Comparison of ENCODE assay signal across 12 cellular contexts in the genomic region with DNA sequence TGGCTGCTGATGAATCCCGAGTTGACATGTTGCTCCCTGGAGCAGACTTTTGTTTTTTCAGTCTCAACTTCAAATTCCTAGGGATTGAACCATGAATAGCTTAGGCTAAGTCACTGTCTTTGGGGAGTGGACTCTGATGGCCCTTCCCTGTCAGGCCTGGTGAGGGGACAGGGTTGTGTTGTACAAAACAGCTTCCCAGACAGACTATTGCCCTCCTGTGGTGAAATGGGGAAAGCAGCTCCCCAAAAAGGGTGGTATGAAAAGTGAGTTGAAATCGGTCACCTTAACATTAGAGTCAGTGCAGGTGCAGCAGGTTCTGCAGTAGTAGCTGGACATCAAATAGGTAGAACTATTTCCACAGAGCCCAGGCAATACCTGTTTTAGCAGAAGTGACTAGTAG.
DNase-seq lines count a peak whose midpoint lies in the region; ATAC-seq and TF ChIP-seq lines count a peak whose summit lies in the region.
"Had no signal": no experiment of that assay in that cellular context is flagged by ENCODE, and none has a peak within 500 bp of the region (broad histone marks: within the 10 kb centered on the region; RNA-seq: fewer than 3 reads in every experiment).

No MANE protein-coding gene starts in this region.

- H3K27me3 Mint-ChIP-seq in progenitor cell of endocrine pancreas: no peaks in the 10 kb centered on the region
- H3K27me3 Mint-ChIP-seq: activated B cell treated with CpG ODN at 0.5 μM for 24 hours, B cell had no signal

- H3K36me3 ChIP-seq in psoas muscle (ENCODE audit: insufficient read depth in 1 of 2, low read depth in 1 of 2): no peaks in the 10 kb centered on the region

- no peaks in the 10 kb centered on the region for H3K4me1 Mint-ChIP-seq in progenitor cell of endocrine pancreas (ENCODE audit: low read depth)
- H3K4me1 Mint-ChIP-seq: activated B cell treated with CpG ODN at 0.5 μM for 24 hours, B cell had no signal

- H3K27ac Mint-ChIP-seq in progenitor cell of endocrine pancreas: no peak overlapping the region
- H3K27ac Mint-ChIP-seq: activated B cell treated with CpG ODN at 0.5 μM for 24 hours, B cell had no signal

- H3K9me3 Mint-ChIP-seq in progenitor cell of endocrine pancreas (ENCODE audit: low read depth): no peaks in the 10 kb centered on the region

- peak; percentile 45 for DNase-seq in NCI-H748 (lab: John Stamatoyannopoulos, UW; ENCODE audit: unreplicated experiment)
- no peak for DNase-seq in NCI-H748 treated with DMSO at 0.1 percent for 48 hours (lab: John Stamatoyannopoulos, UW)
- peak; percentile 8 for DNase-seq in NCI-H1092 treated with DMSO at 0.1 percent for 48 hours (lab: John Stamatoyannopoulos, UW)
- no peak for DNase-seq in choroid plexus epithelial cell (ENCODE audit: low read depth)
- DNase-seq in progenitor cell of endocrine pancreas (ENCODE audit: low spot score, unreplicated experiment): no peak
- DNase-seq in psoas muscle: no peak
- no peak for DNase-seq in MV-4-11 (lab: John Stamatoyannopoulos, UW)
- DNase-seq: activated B cell treated with CpG ODN at 0.5 μM for 24 hours; activated effector memory CD4-positive, alpha-beta T cell treated with Interleukin-2 at 50 U/mL for 16 hours; NCI-H1105 had no signal

- ATAC-seq in psoas muscle (no peak), GM19328 (IDR thresholded peaks at IDR 0.05; ENCODE audit: unreplicated experiment) (no peak)

- no peaks in the 10 kb centered on the region for H3K4me1 ChIP-seq in psoas muscle

- no peak overlapping the region for H3K4me3 Mint-ChIP-seq in progenitor cell of endocrine pancreas (ENCODE audit: low read depth)
- H3K4me3 Mint-ChIP-seq: activated B cell treated with CpG ODN at 0.5 μM for 24 hours, B cell had no signal

- H3K9me3 ChIP-seq in psoas muscle: no peaks in the 10 kb centered on the region

- H3K4me3 ChIP-seq in choroid plexus epithelial cell (ENCODE audit: low read depth, low read length) (no peak overlapping the region), psoas muscle (no peak overlapping the region)

- H3K27ac ChIP-seq in psoas muscle: no peak overlapping the region

- intact Hi-C loops in psoas muscle (cut with DNase I): no loop called here

- WGBS in psoas muscle, 3 donors: 82 to 90% (median 84%) methylated on average over 2 of the region's 2 CpGs

- H3K27me3 ChIP-seq in psoas muscle (ENCODE audit: insufficient read depth in 3 of 3, low read length in 2 of 3): no peaks in the 10 kb centered on the region

- TF ChIP-seq CTCF in choroid plexus epithelial cell (conservative IDR thresholded peaks at IDR 0.05; ENCODE audit: low read depth, low read length): peak; percentile 41
- TF ChIP-seq CTCF in progenitor cell of endocrine pancreas (IDR thresholded peaks at IDR 0.05; ENCODE audit: unreplicated experiment): peak; percentile 44
- no peak for TF ChIP-seq CTCF in psoas muscle (IDR thresholded peaks at IDR 0.05)

- H3K36me3 Mint-ChIP-seq in progenitor cell of endocrine pancreas (ENCODE audit: insufficient read depth): no peaks in the 10 kb centered on the region

Comparison
In these comparisons a context has a peak if more than half of its experiments do, and no peak if none do; other contexts are left out.
1. DNase-seq: peak in NCI-H748 (single experiment) and NCI-H1092 treated with DMSO at 0.1 percent for 48 hours (single experiment); none in NCI-H748 treated with DMSO at 0.1 percent for 48 hours (single experiment), choroid plexus epithelial cell (single experiment), progenitor cell of endocrine pancreas (single experiment), psoas muscle (0 of 2) and MV-4-11 (single experiment).